In genomic region chr7:1094870-1095269, GRCh38 we compare ENCODE assay signal across 13 cellular contexts. TPM values are rescaled to one million over a fixed set of nuclear protein-coding genes. Genes with fewer than 3 reads are reported as not detected.
"Had no signal": no experiment of that assay in that cellular context is flagged by ENCODE, and none has a peak within 500 bp of the region (broad histone marks: within the 10 kb centered on the region; RNA-seq: fewer than 3 reads in every experiment).

No MANE protein-coding gene starts in this region.

- H3K27me3 Mint-ChIP-seq: activated naive CD8-positive, alpha-beta T cell treated with anti-CD3 and anti-CD28 coated beads, Interleukin-2, amount 10 ng/mL, durations not matched to agents 7 days and 5 days; effector memory CD8-positive, alpha-beta T cell; naive thymus-derived CD4-positive, alpha-beta T cell had no signal

- H3K9me3 Mint-ChIP-seq: activated naive CD8-positive, alpha-beta T cell treated with anti-CD3 and anti-CD28 coated beads, Interleukin-2, amount 10 ng/mL, durations not matched to agents 7 days and 5 days; effector memory CD8-positive, alpha-beta T cell had no signal

- H3K4me3 ChIP-seq: breast epithelium had no signal

- H3K4me1 ChIP-seq: breast epithelium had no signal

- DNase-seq: activated naive CD4-positive, alpha-beta T cell; activated naive CD8-positive, alpha-beta T cell treated with anti-CD3 and anti-CD28 coated beads, Interleukin-2, amount 10 ng/mL, durations not matched to agents 7 days and 5 days; dermis blood vessel endothelial cell; effector memory CD8-positive, alpha-beta T cell; left colon; naive thymus-derived CD4-positive, alpha-beta T cell; nucleus accumbens; posterior cingulate gyrus; stimulated activated CD4-positive, alpha-beta T cell treated with anti-CD3 and anti-CD28 coated beads, Interleukin-1b, Interleukin-23, amount 100 ng/mL, for 48 hours; SW 1271; trophoblast cell had no signal

- ATAC-seq: effector memory CD8-positive, alpha-beta T cell; left colon; naive thymus-derived CD4-positive, alpha-beta T cell had no signal

- H3K9me3 ChIP-seq: breast epithelium had no signal

- H3K27me3 ChIP-seq: breast epithelium had no signal

- H3K4me3 Mint-ChIP-seq: activated naive CD8-positive, alpha-beta T cell treated with anti-CD3 and anti-CD28 coated beads, Interleukin-2, amount 10 ng/mL, durations not matched to agents 7 days and 5 days; effector memory CD8-positive, alpha-beta T cell; naive thymus-derived CD4-positive, alpha-beta T cell had no signal

- H3K27ac Mint-ChIP-seq: activated naive CD8-positive, alpha-beta T cell treated with anti-CD3 and anti-CD28 coated beads, Interleukin-2, amount 10 ng/mL, durations not matched to agents 7 days and 5 days; effector memory CD8-positive, alpha-beta T cell; naive thymus-derived CD4-positive, alpha-beta T cell had no signal

- H3K36me3 ChIP-seq: breast epithelium had no signal

RNA-seq across cellular contexts. Expression of gene GPER1, which starts 7.0 kb away (rescaled TPM):
- total RNA-seq: activated CD8-positive, alpha-beta memory T cell treated with anti-CD3 and anti-CD28 coated beads for 36 hours had no signal
